In genomic region chr22:48081281-48081680, GRCh38 we compare ENCODE assay signal across 23 cellular contexts.
"Had no signal": no experiment of that assay in that cellular context is flagged by ENCODE, and none has a peak within 500 bp of the region (broad histone marks: within the 10 kb centered on the region; RNA-seq: fewer than 3 reads in every experiment).

No MANE protein-coding gene starts in this region.

- H3K4me3 ChIP-seq: MG63, SJSA1, SK-N-MC had no signal

- ATAC-seq: HepG2 had no signal

- FAIRE-seq: HepG2, RCC 7860 had no signal

- H3K4me1 ChIP-seq: SJSA1 had no signal

- H3K27me3 ChIP-seq: MG63, SJSA1 had no signal

- H3K27ac ChIP-seq: SJSA1, SK-N-MC had no signal

- H3K9me3 ChIP-seq: MG63, SJSA1 had no signal

- H3K36me3 ChIP-seq: MG63, SJSA1 had no signal

- DNase-seq: IMR-90, Karpas-422, KG1, MG63, NCI-H1092, NCI-H1436, NCI-H187, NCI-H2029, NCI-H2081 treated with DMSO at 0.1 percent for 48 hours, NCI-H2171, NCI-H226, NCI-H446, NCI-H510A, NCI-H524 treated with DMSO at 0.1 percent for 48 hours, NCI-H69, NCI-H774, Right ventricle myocardium superior, RPMI8226, SIG-M5 had no signal
